ENCODE assay signal across 1 cellular context in genomic region chr11:65961267-65962135, GRCh38.
TF ChIP-seq lines count a peak whose summit lies in the region.

Gene SART1 (plus strand): TSS chr11:65961734. CDS start chr11:65961781, 47 bp downstream.

TF ChIP-seq in HepG2, 621 proteins besides CTCF, POLR2A, EP300 and RAD21 (continued from another document and continues in another):
- no peak for TF ChIP-seq MAZ (IDR thresholded peaks at IDR 0.05; ENCODE audit: borderline replicate concordance, low read depth, low read length)
- peak; percentile 82 for TF ChIP-seq MAZ (CRISPR knock-in tag; IDR thresholded peaks at IDR 0.05; ENCODE audit: low read depth)
- TF ChIP-seq THAP11 (CRISPR knock-in tag; IDR thresholded peaks at IDR 0.05) = peak; percentile 97
- TF ChIP-seq IRF2 (CRISPR knock-in tag; IDR thresholded peaks at IDR 0.05) = peak; percentile 97
- TF ChIP-seq ZNF180 (CRISPR knock-in tag; IDR thresholded peaks at IDR 0.05; ENCODE audit: borderline replicate concordance, low read depth) = no peak
- TF ChIP-seq, protein P1, sequence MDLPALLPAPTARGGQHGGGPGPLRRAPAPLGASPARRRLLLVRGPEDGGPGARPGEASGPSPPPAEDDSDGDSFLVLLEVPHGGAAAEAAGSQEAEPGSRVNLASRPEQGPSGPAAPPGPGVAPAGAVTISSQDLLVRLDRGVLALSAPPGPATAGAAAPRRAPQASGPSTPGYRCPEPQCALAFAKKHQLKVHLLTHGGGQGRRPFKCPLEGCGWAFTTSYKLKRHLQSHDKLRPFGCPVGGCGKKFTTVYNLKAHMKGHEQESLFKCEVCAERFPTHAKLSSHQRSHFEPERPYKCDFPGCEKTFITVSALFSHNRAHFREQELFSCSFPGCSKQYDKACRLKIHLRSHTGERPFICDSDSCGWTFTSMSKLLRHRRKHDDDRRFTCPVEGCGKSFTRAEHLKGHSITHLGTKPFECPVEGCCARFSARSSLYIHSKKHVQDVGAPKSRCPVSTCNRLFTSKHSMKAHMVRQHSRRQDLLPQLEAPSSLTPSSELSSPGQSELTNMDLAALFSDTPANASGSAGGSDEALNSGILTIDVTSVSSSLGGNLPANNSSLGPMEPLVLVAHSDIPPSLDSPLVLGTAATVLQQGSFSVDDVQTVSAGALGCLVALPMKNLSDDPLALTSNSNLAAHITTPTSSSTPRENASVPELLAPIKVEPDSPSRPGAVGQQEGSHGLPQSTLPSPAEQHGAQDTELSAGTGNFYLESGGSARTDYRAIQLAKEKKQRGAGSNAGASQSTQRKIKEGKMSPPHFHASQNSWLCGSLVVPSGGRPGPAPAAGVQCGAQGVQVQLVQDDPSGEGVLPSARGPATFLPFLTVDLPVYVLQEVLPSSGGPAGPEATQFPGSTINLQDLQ (CRISPR knock-in tag; IDR thresholded peaks at IDR 0.05) = no peak
- no peak for TF ChIP-seq HOXA9 (CRISPR knock-in tag; IDR thresholded peaks at IDR 0.05; ENCODE audit: borderline replicate concordance)
- 0 out of 2 replicates have a peak, but pooled peaks have one; percentile 68 for TF ChIP-seq RXRB (CRISPR knock-in tag; IDR thresholded peaks at IDR 0.05; ENCODE audit: borderline replicate concordance)
- 0 out of 2 replicates have a peak, but pooled peaks have one; percentile 16 for TF ChIP-seq STAG1 (CRISPR knock-in tag; IDR thresholded peaks at IDR 0.05)
- TF ChIP-seq NAIF1 (CRISPR knock-in tag; IDR thresholded peaks at IDR 0.05; ENCODE audit: borderline replicate concordance) = no peak
- peak; percentile 75 for TF ChIP-seq MYC (CRISPR knock-in tag; IDR thresholded peaks at IDR 0.05; ENCODE audit: borderline replicate concordance)
- TF ChIP-seq GZF1 (CRISPR knock-in tag; IDR thresholded peaks at IDR 0.05) = no peak
- TF ChIP-seq ZBTB10 (CRISPR knock-in tag; IDR thresholded peaks at IDR 0.05; ENCODE audit: borderline replicate concordance) = no peak
- TF ChIP-seq, protein P2, sequence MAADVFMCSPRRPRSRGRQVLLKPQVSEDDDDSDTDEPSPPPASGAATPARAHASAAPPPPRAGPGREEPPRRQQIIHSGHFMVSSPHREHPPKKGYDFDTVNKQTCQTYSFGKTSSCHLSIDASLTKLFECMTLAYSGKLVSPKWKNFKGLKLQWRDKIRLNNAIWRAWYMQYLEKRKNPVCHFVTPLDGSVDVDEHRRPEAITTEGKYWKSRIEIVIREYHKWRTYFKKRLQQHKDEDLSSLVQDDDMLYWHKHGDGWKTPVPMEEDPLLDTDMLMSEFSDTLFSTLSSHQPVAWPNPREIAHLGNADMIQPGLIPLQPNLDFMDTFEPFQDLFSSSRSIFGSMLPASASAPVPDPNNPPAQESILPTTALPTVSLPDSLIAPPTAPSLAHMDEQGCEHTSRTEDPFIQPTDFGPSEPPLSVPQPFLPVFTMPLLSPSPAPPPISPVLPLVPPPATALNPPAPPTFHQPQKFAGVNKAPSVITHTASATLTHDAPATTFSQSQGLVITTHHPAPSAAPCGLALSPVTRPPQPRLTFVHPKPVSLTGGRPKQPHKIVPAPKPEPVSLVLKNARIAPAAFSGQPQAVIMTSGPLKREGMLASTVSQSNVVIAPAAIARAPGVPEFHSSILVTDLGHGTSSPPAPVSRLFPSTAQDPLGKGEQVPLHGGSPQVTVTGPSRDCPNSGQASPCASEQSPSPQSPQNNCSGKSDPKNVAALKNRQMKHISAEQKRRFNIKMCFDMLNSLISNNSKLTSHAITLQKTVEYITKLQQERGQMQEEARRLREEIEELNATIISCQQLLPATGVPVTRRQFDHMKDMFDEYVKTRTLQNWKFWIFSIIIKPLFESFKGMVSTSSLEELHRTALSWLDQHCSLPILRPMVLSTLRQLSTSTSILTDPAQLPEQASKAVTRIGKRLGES (CRISPR knock-in tag; IDR thresholded peaks at IDR 0.05; ENCODE audit: borderline replicate concordance) = no peak; the same call in 1 of the 2 replicates
- TF ChIP-seq ETS1 (CRISPR knock-in tag; IDR thresholded peaks at IDR 0.05) = no peak
- no peak for TF ChIP-seq ZNF235 (CRISPR knock-in tag; IDR thresholded peaks at IDR 0.05; ENCODE audit: borderline replicate concordance)
- TF ChIP-seq E2F5 (CRISPR knock-in tag; conservative IDR thresholded peaks at IDR 0.05) = peak; percentile 50; the same call in 1 of the 2 replicates
- TF ChIP-seq, protein P3, sequence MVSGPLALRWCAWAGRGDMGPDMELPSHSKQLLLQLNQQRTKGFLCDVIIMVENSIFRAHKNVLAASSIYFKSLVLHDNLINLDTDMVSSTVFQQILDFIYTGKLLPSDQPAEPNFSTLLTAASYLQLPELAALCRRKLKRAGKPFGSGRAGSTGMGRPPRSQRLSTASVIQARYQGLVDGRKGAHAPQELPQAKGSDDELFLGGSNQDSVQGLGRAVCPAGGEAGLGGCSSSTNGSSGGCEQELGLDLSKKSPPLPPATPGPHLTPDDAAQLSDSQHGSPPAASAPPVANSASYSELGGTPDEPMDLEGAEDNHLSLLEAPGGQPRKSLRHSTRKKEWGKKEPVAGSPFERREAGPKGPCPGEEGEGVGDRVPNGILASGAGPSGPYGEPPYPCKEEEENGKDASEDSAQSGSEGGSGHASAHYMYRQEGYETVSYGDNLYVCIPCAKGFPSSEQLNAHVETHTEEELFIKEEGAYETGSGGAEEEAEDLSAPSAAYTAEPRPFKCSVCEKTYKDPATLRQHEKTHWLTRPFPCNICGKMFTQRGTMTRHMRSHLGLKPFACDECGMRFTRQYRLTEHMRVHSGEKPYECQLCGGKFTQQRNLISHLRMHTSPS (CRISPR knock-in tag; IDR thresholded peaks at IDR 0.05; ENCODE audit: low read depth) = no peak
- TF ChIP-seq SNAPC4 (CRISPR knock-in tag; IDR thresholded peaks at IDR 0.05) = no peak
- TF ChIP-seq KAT7 (CRISPR knock-in tag; IDR thresholded peaks at IDR 0.05; ENCODE audit: borderline replicate concordance) = peak; percentile 66; the same call in 1 of the 2 replicates
- no peak for TF ChIP-seq ZNF570 (CRISPR knock-in tag; IDR thresholded peaks at IDR 0.05; ENCODE audit: borderline replicate concordance)
- TF ChIP-seq, protein P4, sequence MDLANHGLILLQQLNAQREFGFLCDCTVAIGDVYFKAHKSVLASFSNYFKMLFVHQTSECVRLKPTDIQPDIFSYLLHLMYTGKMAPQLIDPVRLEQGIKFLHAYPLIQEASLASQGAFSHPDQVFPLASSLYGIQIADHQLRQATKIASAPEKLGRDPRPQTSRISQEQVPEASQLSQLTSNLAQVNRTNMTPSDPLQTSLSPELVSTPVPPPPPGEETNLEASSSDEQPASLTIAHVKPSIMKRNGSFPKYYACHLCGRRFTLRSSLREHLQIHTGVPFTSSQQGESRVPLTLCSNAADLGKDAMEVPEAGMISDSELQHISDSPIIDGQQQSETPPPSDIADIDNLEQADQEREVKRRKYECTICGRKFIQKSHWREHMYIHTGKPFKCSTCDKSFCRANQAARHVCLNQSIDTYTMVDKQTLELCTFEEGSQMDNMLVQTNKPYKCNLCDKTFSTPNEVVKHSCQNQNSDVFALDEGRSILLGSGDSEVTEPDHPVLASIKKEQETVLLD (CRISPR knock-in tag; IDR thresholded peaks at IDR 0.05; ENCODE audit: low read depth) = peak; percentile 91
- 0 out of 2 replicates have a peak, but pooled peaks have one; percentile 49 for TF ChIP-seq MIXL1 (CRISPR knock-in tag; IDR thresholded peaks at IDR 0.05)
- TF ChIP-seq KLF6 (CRISPR knock-in tag; IDR thresholded peaks at IDR 0.05) = peak; percentile 77; the same call in 1 of the 2 replicates
- 0 out of 2 replicates have a peak, but pooled peaks have one; percentile 15 for TF ChIP-seq ZSCAN21 (CRISPR knock-in tag; IDR thresholded peaks at IDR 0.05; ENCODE audit: borderline replicate concordance)
- TF ChIP-seq YEATS2 (CRISPR knock-in tag; IDR thresholded peaks at IDR 0.05; ENCODE audit: borderline replicate concordance) = peak; percentile 96
- TF ChIP-seq SIX4 (CRISPR knock-in tag; IDR thresholded peaks at IDR 0.05) = no peak
- peak; percentile 5; the same call in 1 of the 2 replicates for TF ChIP-seq ZNF362 (CRISPR knock-in tag; IDR thresholded peaks at IDR 0.05; ENCODE audit: borderline replicate concordance)
- TF ChIP-seq ZNF75D (CRISPR knock-in tag; IDR thresholded peaks at IDR 0.05; ENCODE audit: borderline replicate concordance) = no peak
- TF ChIP-seq SP2 (CRISPR knock-in tag; IDR thresholded peaks at IDR 0.05) = peak; percentile 61; the same call in 1 of the 2 replicates
- TF ChIP-seq ZNF367 (CRISPR knock-in tag; IDR thresholded peaks at IDR 0.05; ENCODE audit: borderline replicate concordance) = no peak
- TF ChIP-seq SKIL (CRISPR knock-in tag; IDR thresholded peaks at IDR 0.05; ENCODE audit: borderline replicate concordance) = no peak
